Comparison of ENCODE assay signal across 23 cellular contexts in the genomic region with DNA sequence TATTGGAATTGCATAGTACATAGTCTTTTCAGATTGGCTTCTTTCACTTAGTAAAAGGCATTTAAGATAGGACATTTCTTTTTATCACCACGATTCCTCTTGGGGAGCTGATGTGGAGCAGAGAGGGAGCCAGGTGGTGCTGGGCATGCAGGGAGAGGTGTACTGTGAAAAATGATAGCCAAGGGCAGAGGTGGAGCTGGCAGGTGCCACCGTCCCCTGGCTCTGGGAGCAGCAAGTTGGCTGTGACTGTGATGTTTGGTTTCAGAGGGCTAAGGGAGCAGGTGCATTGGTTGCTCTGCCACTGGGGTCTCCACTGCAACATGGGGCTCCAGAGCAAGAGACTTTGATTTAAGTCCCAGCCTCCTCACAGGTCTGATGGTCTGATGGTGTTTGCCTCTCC. TPM values are rescaled to one million over a fixed set of nuclear protein-coding genes. Genes with fewer than 3 reads are reported as not detected.
DNase-seq lines count a peak whose midpoint lies in the region; ATAC-seq and TF ChIP-seq lines count a peak whose summit lies in the region.
"Had no signal": no experiment of that assay in that cellular context is flagged by ENCODE, and none has a peak within 500 bp of the region (broad histone marks: within the 10 kb centered on the region; RNA-seq: fewer than 3 reads in every experiment).

No MANE protein-coding gene starts in this region.

- H3K27me3 Mint-ChIP-seq in WTC11 (ENCODE audit: low read depth) = no peaks in the 10 kb centered on the region
- H3K27me3 Mint-ChIP-seq in natural killer cell treated with Interleukin-12 subunit alpha and Interleukin-12 subunit beta and Interleukin-15 and Interleukin-18, amount 100 ng/mL, for 72 hours = no peaks in the 10 kb centered on the region
- H3K27me3 Mint-ChIP-seq in activated T-helper 1 cell treated with anti-CD3 and anti-CD28 coated beads, Interleukin-12 subunit alpha, Interleukin-12 subunit beta, Interleukin-2, Interleukin-4 antibody, amounts not matched to agents 30 ng/mL and 10 ng/mL and 1 ng/mL, durations not matched to agents 14 hours and 24 hours and 36 hours (ENCODE audit: insufficient read depth) = peaks cover 5% of the 10 kb centered on the region
- H3K27me3 Mint-ChIP-seq: T-helper 17 cell had no signal

- in situ Hi-C loops in KBM-7 (cut with MboI; ENCODE audit: low pct_unique_long_range_greater_than_20kb, low sequenced_read_pairs) = no loop called here

- TF ChIP-seq CTCF in WTC11 (IDR thresholded peaks at IDR 0.05) = no peak

- H3K4me3 Mint-ChIP-seq in WTC11 = no peak overlapping the region
- no peak overlapping the region for H3K4me3 Mint-ChIP-seq in natural killer cell treated with Interleukin-12 subunit alpha and Interleukin-12 subunit beta and Interleukin-15 and Interleukin-18, amount 100 ng/mL, for 72 hours
- H3K4me3 Mint-ChIP-seq in activated T-helper 1 cell treated with anti-CD3 and anti-CD28 coated beads, Interleukin-12 subunit alpha, Interleukin-12 subunit beta, Interleukin-2, Interleukin-4 antibody, amounts not matched to agents 30 ng/mL and 10 ng/mL and 1 ng/mL, durations not matched to agents 14 hours and 24 hours and 36 hours = no peak overlapping the region
- H3K4me3 Mint-ChIP-seq: HFFc6, T-helper 17 cell had no signal

- ATAC-seq in WTC11 = no peak
- no peak for ATAC-seq in natural killer cell treated with Interleukin-12 subunit alpha and Interleukin-12 subunit beta and Interleukin-15 and Interleukin-18, amount 100 ng/mL, for 72 hours
- ATAC-seq: A549, T-helper 17 cell had no signal

- POLR2A ChIA-PET in WTC11 (lab: Charles Lee) = no interaction called here

- CTCF ChIA-PET in WTC11 (lab: Charles Lee) = interaction anchor here (0.8 kb wide), 1 partner anchor 53 kb away, joined by 4 read pairs; no protein-coding TSS in a partner anchor

- 0 out of 2 replicates have a peak overlapping the region, but pooled peaks have one; percentile 12 for H3K27ac Mint-ChIP-seq in WTC11
- no peak overlapping the region for H3K27ac Mint-ChIP-seq in natural killer cell treated with Interleukin-12 subunit alpha and Interleukin-12 subunit beta and Interleukin-15 and Interleukin-18, amount 100 ng/mL, for 72 hours
- H3K27ac Mint-ChIP-seq in activated T-helper 1 cell treated with anti-CD3 and anti-CD28 coated beads, Interleukin-12 subunit alpha, Interleukin-12 subunit beta, Interleukin-2, Interleukin-4 antibody, amounts not matched to agents 30 ng/mL and 10 ng/mL and 1 ng/mL, durations not matched to agents 14 hours and 24 hours and 36 hours = no peak overlapping the region
- H3K27ac Mint-ChIP-seq: HFFc6, T-helper 17 cell had no signal

- H3K9me3 Mint-ChIP-seq in WTC11 = no peaks in the 10 kb centered on the region
- H3K9me3 Mint-ChIP-seq in natural killer cell treated with Interleukin-12 subunit alpha and Interleukin-12 subunit beta and Interleukin-15 and Interleukin-18, amount 100 ng/mL, for 72 hours = no peaks in the 10 kb centered on the region
- no peaks in the 10 kb centered on the region for H3K9me3 Mint-ChIP-seq in activated T-helper 1 cell treated with anti-CD3 and anti-CD28 coated beads, Interleukin-12 subunit alpha, Interleukin-12 subunit beta, Interleukin-2, Interleukin-4 antibody, amounts not matched to agents 30 ng/mL and 10 ng/mL and 1 ng/mL, durations not matched to agents 14 hours and 24 hours and 36 hours

- no peaks in the 10 kb centered on the region for H3K36me3 Mint-ChIP-seq in WTC11
- H3K36me3 Mint-ChIP-seq in natural killer cell treated with Interleukin-12 subunit alpha and Interleukin-12 subunit beta and Interleukin-15 and Interleukin-18, amount 100 ng/mL, for 72 hours = no peaks in the 10 kb centered on the region
- H3K36me3 Mint-ChIP-seq in activated T-helper 1 cell treated with anti-CD3 and anti-CD28 coated beads, Interleukin-12 subunit alpha, Interleukin-12 subunit beta, Interleukin-2, Interleukin-4 antibody, amounts not matched to agents 30 ng/mL and 10 ng/mL and 1 ng/mL, durations not matched to agents 14 hours and 24 hours and 36 hours (ENCODE audit: low read depth) = no peaks in the 10 kb centered on the region

- no peaks in the 10 kb centered on the region for H3K4me1 Mint-ChIP-seq in WTC11
- peaks cover 4 to 10% of the 10 kb centered on the region in 2 donors for H3K4me1 Mint-ChIP-seq in natural killer cell treated with Interleukin-12 subunit alpha and Interleukin-12 subunit beta and Interleukin-15 and Interleukin-18, amount 100 ng/mL, for 72 hours (ENCODE audit: low read depth in 2 of 2)
- no peaks in the 10 kb centered on the region for H3K4me1 Mint-ChIP-seq in activated T-helper 1 cell treated with anti-CD3 and anti-CD28 coated beads, Interleukin-12 subunit alpha, Interleukin-12 subunit beta, Interleukin-2, Interleukin-4 antibody, amounts not matched to agents 30 ng/mL and 10 ng/mL and 1 ng/mL, durations not matched to agents 14 hours and 24 hours and 36 hours (ENCODE audit: low read depth)

- DNase-seq in NCI-H2107 treated with DMSO at 0.1 percent for 48 hours (lab: John Stamatoyannopoulos, UW; ENCODE audit: unreplicated experiment) = peak; percentile 53
- no peak for DNase-seq in NCI-H2107 (lab: John Stamatoyannopoulos, UW)
- DNase-seq in COLO668 (lab: John Stamatoyannopoulos, UW; ENCODE audit: unreplicated experiment) = peak; percentile 80
- DNase-seq in NCI-H2196 treated with DMSO at 0.1 percent for 48 hours (lab: John Stamatoyannopoulos, UW; ENCODE audit: unreplicated experiment) = peak; percentile 17
- no peak for DNase-seq in WTC11 (ENCODE audit: low spot score)
- no peak for DNase-seq in natural killer cell treated with Interleukin-12 subunit alpha and Interleukin-12 subunit beta and Interleukin-15 and Interleukin-18, amount 100 ng/mL, for 72 hours (ENCODE audit: low spot score)
- DNase-seq in activated T-helper 1 cell treated with anti-CD3 and anti-CD28 coated beads, Interleukin-12 subunit alpha, Interleukin-12 subunit beta, Interleukin-2, Interleukin-4 antibody, amounts not matched to agents 30 ng/mL and 10 ng/mL and 1 ng/mL, durations not matched to agents 14 hours and 24 hours and 36 hours (ENCODE audit: low spot score) = no peak
- no peak for DNase-seq in KBM-7
- DNase-seq: BE2C, Caco-2, DMS 273 treated with DMSO at 0.1 percent for 48 hours, H7, HFFc6, Kasumi-1, NCI-H1436 treated with DMSO at 0.1 percent for 48 hours, NCI-H1930, NCI-H446 treated with DMSO at 0.1 percent for 48 hours, NCI-H82, SW 1271, T-helper 17 cell had no signal

- intact Hi-C loops in activated T-helper 1 cell treated with anti-CD3 and anti-CD28 coated beads, Interleukin-12 subunit alpha, Interleukin-12 subunit beta, Interleukin-2, Interleukin-4 antibody, amounts not matched to agents 30 ng/mL and 10 ng/mL and 1 ng/mL, durations not matched to agents 14 hours and 24 hours and 36 hours (cut with micrococcal nuclease) = no loop called here

TF ChIP-seq in WTC11, 78 proteins besides CTCF, POLR2A, EP300 and RAD21 (continues in another document):
- TF ChIP-seq, protein P1, sequence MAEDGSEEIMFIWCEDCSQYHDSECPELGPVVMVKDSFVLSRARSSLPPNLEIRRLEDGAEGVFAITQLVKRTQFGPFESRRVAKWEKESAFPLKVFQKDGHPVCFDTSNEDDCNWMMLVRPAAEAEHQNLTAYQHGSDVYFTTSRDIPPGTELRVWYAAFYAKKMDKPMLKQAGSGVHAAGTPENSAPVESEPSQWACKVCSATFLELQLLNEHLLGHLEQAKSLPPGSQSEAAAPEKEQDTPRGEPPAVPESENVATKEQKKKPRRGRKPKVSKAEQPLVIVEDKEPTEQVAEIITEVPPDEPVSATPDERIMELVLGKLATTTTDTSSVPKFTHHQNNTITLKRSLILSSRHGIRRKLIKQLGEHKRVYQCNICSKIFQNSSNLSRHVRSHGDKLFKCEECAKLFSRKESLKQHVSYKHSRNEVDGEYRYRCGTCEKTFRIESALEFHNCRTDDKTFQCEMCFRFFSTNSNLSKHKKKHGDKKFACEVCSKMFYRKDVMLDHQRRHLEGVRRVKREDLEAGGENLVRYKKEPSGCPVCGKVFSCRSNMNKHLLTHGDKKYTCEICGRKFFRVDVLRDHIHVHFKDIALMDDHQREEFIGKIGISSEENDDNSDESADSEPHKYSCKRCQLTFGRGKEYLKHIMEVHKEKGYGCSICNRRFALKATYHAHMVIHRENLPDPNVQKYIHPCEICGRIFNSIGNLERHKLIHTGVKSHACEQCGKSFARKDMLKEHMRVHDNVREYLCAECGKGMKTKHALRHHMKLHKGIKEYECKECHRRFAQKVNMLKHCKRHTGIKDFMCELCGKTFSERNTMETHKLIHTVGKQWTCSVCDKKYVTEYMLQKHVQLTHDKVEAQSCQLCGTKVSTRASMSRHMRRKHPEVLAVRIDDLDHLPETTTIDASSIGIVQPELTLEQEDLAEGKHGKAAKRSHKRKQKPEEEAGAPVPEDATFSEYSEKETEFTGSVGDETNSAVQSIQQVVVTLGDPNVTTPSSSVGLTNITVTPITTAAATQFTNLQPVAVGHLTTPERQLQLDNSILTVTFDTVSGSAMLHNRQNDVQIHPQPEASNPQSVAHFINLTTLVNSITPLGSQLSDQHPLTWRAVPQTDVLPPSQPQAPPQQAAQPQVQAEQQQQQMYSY (CRISPR knock-in tag; IDR thresholded peaks at IDR 0.05) = no peak
- TF ChIP-seq, protein P2, sequence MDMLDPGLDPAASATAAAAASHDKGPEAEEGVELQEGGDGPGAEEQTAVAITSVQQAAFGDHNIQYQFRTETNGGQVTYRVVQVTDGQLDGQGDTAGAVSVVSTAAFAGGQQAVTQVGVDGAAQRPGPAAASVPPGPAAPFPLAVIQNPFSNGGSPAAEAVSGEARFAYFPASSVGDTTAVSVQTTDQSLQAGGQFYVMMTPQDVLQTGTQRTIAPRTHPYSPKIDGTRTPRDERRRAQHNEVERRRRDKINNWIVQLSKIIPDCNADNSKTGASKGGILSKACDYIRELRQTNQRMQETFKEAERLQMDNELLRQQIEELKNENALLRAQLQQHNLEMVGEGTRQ (CRISPR knock-in tag; IDR thresholded peaks at IDR 0.05) = no peak
- TF ChIP-seq RORB (CRISPR knock-in tag; IDR thresholded peaks at IDR 0.05) = no peak

RNA-seq across cellular contexts. Expression of a gene that starts 16.5 kb away (rescaled TPM):
- total RNA-seq in WTC11 (2021) = 4.1 to 6.5 TPM (median 6.5 TPM) in 3 replicates
- total RNA-seq in natural killer cell treated with Interleukin-12 subunit alpha and Interleukin-12 subunit beta and Interleukin-15 and Interleukin-18, amount 100 ng/mL, for 72 hours = under 1 TPM; 0.17 to 0.75 TPM
- 0.13 and 0.64 TPM in 2 replicates for total RNA-seq in activated T-helper 1 cell treated with anti-CD3 and anti-CD28 coated beads, Interleukin-12 subunit alpha, Interleukin-12 subunit beta, Interleukin-2, Interleukin-4 antibody, amounts not matched to agents 30 ng/mL and 10 ng/mL and 1 ng/mL, durations not matched to agents 14 hours and 24 hours and 36 hours
- total RNA-seq: G401, HFFc6 had no signal

RNA-seq across cellular contexts. Expression of a gene that starts 48.0 kb away (rescaled TPM):
- 0.18 to 0.55 TPM (median 0.32 TPM) in 3 replicates for total RNA-seq in WTC11 (2021)
- total RNA-seq in natural killer cell treated with Interleukin-12 subunit alpha and Interleukin-12 subunit beta and Interleukin-15 and Interleukin-18, amount 100 ng/mL, for 72 hours = not detected
- not detected in 2 replicates for total RNA-seq in activated T-helper 1 cell treated with anti-CD3 and anti-CD28 coated beads, Interleukin-12 subunit alpha, Interleukin-12 subunit beta, Interleukin-2, Interleukin-4 antibody, amounts not matched to agents 30 ng/mL and 10 ng/mL and 1 ng/mL, durations not matched to agents 14 hours and 24 hours and 36 hours
- total RNA-seq: G401, HFFc6, MCF 10A, T-helper 17 cell had no signal

Comparison
In these comparisons a context has a peak if more than half of its experiments do, and no peak if none do; other contexts are left out.
1. DNase-seq: peak in NCI-H2107 treated with DMSO at 0.1 percent for 48 hours (single experiment), COLO668 (single experiment) and NCI-H2196 treated with DMSO at 0.1 percent for 48 hours (single experiment); none in NCI-H2107 (single experiment), WTC11 (single experiment), natural killer cell treated with Interleukin-12 subunit alpha and Interleukin-12 subunit beta and Interleukin-15 and Interleukin-18, amount 100 ng/mL, for 72 hours (single experiment), activated T-helper 1 cell treated with anti-CD3 and anti-CD28 coated beads, Interleukin-12 subunit alpha, Interleukin-12 subunit beta, Interleukin-2, Interleukin-4 antibody, amounts not matched to agents 30 ng/mL and 10 ng/mL and 1 ng/mL, durations not matched to agents 14 hours and 24 hours and 36 hours (single experiment) and KBM-7 (single experiment).